14 cellular contexts compared by ENCODE assay signal in genomic region chr17:42266462-42266861, GRCh38. TPM values are rescaled to one million over a fixed set of nuclear protein-coding genes. Genes with fewer than 3 reads are reported as not detected.
DNase-seq lines count a peak whose midpoint lies in the region; ATAC-seq and TF ChIP-seq lines count a peak whose summit lies in the region.
"Had no signal": no experiment of that assay in that cellular context is flagged by ENCODE, and none has a peak within 500 bp of the region (broad histone marks: within the 10 kb centered on the region; RNA-seq: fewer than 3 reads in every experiment).

No MANE protein-coding gene starts in this region.

- no TSS peak for BruUV-seq in MCF 10A (replicated peaks; lab: Mats Ljungman, UMichigan)

- no peaks in the 10 kb centered on the region for H3K9me3 ChIP-seq in hepatocyte (ENCODE audit: low read depth)
- H3K9me3 ChIP-seq in subcutaneous abdominal adipose tissue (ENCODE audit: control insufficient read depth in 5 of 5, low read length in 5 of 5), result no peaks in the 10 kb centered on the region
- H3K9me3 ChIP-seq: thyroid gland had no signal

- H3K9me2 ChIP-seq in hepatocyte (replicated peaks; ENCODE audit: insufficient read depth), result no peaks in the 10 kb centered on the region

- H3K27ac ChIP-seq in hepatocyte (peak overlapping the region; percentile 55), subcutaneous abdominal adipose tissue (ENCODE audit: low read depth, low read length) (peak overlapping the region; percentile 85)
- H3K27ac ChIP-seq: thyroid gland had no signal

- H3K79me2 ChIP-seq in hepatocyte, result peaks cover 83% of the 10 kb centered on the region

- no peak overlapping the region for H3K4me2 ChIP-seq in hepatocyte

- no peaks in the 10 kb centered on the region for H3K27me3 Mint-ChIP-seq in activated naive CD4-positive, alpha-beta T cell treated with anti-CD3 and anti-CD28 coated beads, Interleukin-2, amount 10 ng/mL, durations not matched to agents 7 days and 5 days
- H3K27me3 Mint-ChIP-seq in activated CD8-positive, alpha-beta T cell treated with anti-CD3 and anti-CD28 coated beads for 36 hours, result no peaks in the 10 kb centered on the region
- H3K27me3 Mint-ChIP-seq in MCF 10A (ENCODE audit: insufficient read depth, unreplicated experiment), result no peaks in the 10 kb centered on the region
- H3K27me3 Mint-ChIP-seq: activated B cell treated with CpG ODN at 0.5 μM for 24 hours had no signal

- H3K9ac ChIP-seq in subcutaneous abdominal adipose tissue (ENCODE audit: low read length in 5 of 5), result peak overlapping the region in 1 of 5 donors; percentile 60

- POLR2A ChIA-PET in activated CD8-positive, alpha-beta T cell treated with anti-CD3 and anti-CD28 coated beads for 36 hours (lab: Charles Lee), result interaction anchor here (0.6 to 12.0 kb wide), 6 partner anchors 9 to 72 kb away, joined by 3 to 136 read pairs (median 4); partner anchors contain the start of genes GHDC and STAT5B
- POLR2A ChIA-PET in MCF 10A (lab: Yijun Ruan, JAX), result interaction anchor here (0.6 to 2.9 kb wide), 6 partner anchors 9 to 34 kb away, joined by 4 to 19 read pairs (median 6); partner anchors contain the start of gene STAT5B

- no peak overlapping the region for H3K4me3 Mint-ChIP-seq in activated naive CD4-positive, alpha-beta T cell treated with anti-CD3 and anti-CD28 coated beads, Interleukin-2, amount 10 ng/mL, durations not matched to agents 7 days and 5 days
- peak overlapping the region; percentile 27 for H3K4me3 Mint-ChIP-seq in activated CD8-positive, alpha-beta T cell treated with anti-CD3 and anti-CD28 coated beads for 36 hours
- no peak overlapping the region for H3K4me3 Mint-ChIP-seq in MCF 10A (ENCODE audit: unreplicated experiment)
- H3K4me3 Mint-ChIP-seq: activated B cell treated with CpG ODN at 0.5 μM for 24 hours had no signal

- intact Hi-C loops in activated CD8-positive, alpha-beta T cell treated with anti-CD3 and anti-CD28 coated beads for 36 hours (cut with micrococcal nuclease), result no loop called here
- intact Hi-C loops in MCF 10A (cut with micrococcal nuclease), result no loop called here

- H3K4me3 ChIP-seq in hepatocyte, result no peak overlapping the region
- H3K4me3 ChIP-seq in subcutaneous abdominal adipose tissue (ENCODE audit: low read depth in 1 of 5, low read length in 5 of 5), result no peak overlapping the region
- H3K4me3 ChIP-seq: lung, thyroid gland had no signal

- no peaks in the 10 kb centered on the region for H3K36me3 ChIP-seq in hepatocyte (replicated peaks; ENCODE audit: insufficient read depth, low read depth)
- no peaks in the 10 kb centered on the region for H3K36me3 ChIP-seq in subcutaneous abdominal adipose tissue (ENCODE audit: control insufficient read depth in 5 of 5, insufficient read depth in 5 of 5, low read length in 5 of 5)
- H3K36me3 ChIP-seq: thyroid gland had no signal

- H3K4me1 ChIP-seq in hepatocyte (ENCODE audit: insufficient read depth) (peaks cover 9% of the 10 kb centered on the region), subcutaneous abdominal adipose tissue (ENCODE audit: control insufficient read depth in 5 of 5, insufficient read depth in 5 of 5, low read length in 5 of 5) (peaks cover 3 to 39% (median 19%) of the 10 kb centered on the region in 5 donors)

- TF ChIP-seq CTCF in activated CD8-positive, alpha-beta T cell treated with anti-CD3 and anti-CD28 coated beads for 36 hours (IDR thresholded peaks at IDR 0.05), result no peak
- TF ChIP-seq CTCF in hepatocyte (IDR thresholded peaks at IDR 0.05; ENCODE audit: poor library complexity), result no peak
- TF ChIP-seq CTCF in MCF 10A (IDR thresholded peaks at IDR 0.05; ENCODE audit: unreplicated experiment), result no peak

- H3K27ac Mint-ChIP-seq in activated naive CD4-positive, alpha-beta T cell treated with anti-CD3 and anti-CD28 coated beads, Interleukin-2, amount 10 ng/mL, durations not matched to agents 7 days and 5 days, result peak overlapping the region; percentile 62
- peak overlapping the region; percentile 96 for H3K27ac Mint-ChIP-seq in activated CD8-positive, alpha-beta T cell treated with anti-CD3 and anti-CD28 coated beads for 36 hours
- H3K27ac Mint-ChIP-seq in MCF 10A (ENCODE audit: low read depth, unreplicated experiment), result no peak overlapping the region
- H3K27ac Mint-ChIP-seq: activated B cell treated with CpG ODN at 0.5 μM for 24 hours had no signal

- peaks cover 29% of the 10 kb centered on the region for H3K36me3 Mint-ChIP-seq in activated naive CD4-positive, alpha-beta T cell treated with anti-CD3 and anti-CD28 coated beads, Interleukin-2, amount 10 ng/mL, durations not matched to agents 7 days and 5 days
- H3K36me3 Mint-ChIP-seq in activated CD8-positive, alpha-beta T cell treated with anti-CD3 and anti-CD28 coated beads for 36 hours (ENCODE audit: low read depth), result peaks cover 37% of the 10 kb centered on the region
- no peaks in the 10 kb centered on the region for H3K36me3 Mint-ChIP-seq in MCF 10A (ENCODE audit: insufficient read depth, unreplicated experiment)

- no peaks in the 10 kb centered on the region for H3K9me3 Mint-ChIP-seq in activated naive CD4-positive, alpha-beta T cell treated with anti-CD3 and anti-CD28 coated beads, Interleukin-2, amount 10 ng/mL, durations not matched to agents 7 days and 5 days
- no peaks in the 10 kb centered on the region for H3K9me3 Mint-ChIP-seq in activated CD8-positive, alpha-beta T cell treated with anti-CD3 and anti-CD28 coated beads for 36 hours
- no peaks in the 10 kb centered on the region for H3K9me3 Mint-ChIP-seq in MCF 10A (ENCODE audit: unreplicated experiment)
- H3K9me3 Mint-ChIP-seq: activated B cell treated with CpG ODN at 0.5 μM for 24 hours had no signal

- no peak for DNase-seq in activated naive CD4-positive, alpha-beta T cell treated with anti-CD3 and anti-CD28 coated beads, Interleukin-2, amount 10 ng/mL, durations not matched to agents 7 days and 5 days
- DNase-seq in activated naive CD4-positive, alpha-beta T cell (lab: John Stamatoyannopoulos, UW), result no peak
- no peak for DNase-seq in activated CD8-positive, alpha-beta T cell treated with anti-CD3 and anti-CD28 coated beads for 36 hours
- DNase-seq in hepatocyte (ENCODE audit: low spot score) (no peak), MCF 10A (ENCODE audit: unreplicated experiment) (no peak), middle frontal gyrus (ENCODE audit: extremely low spot score, low spot score) (no peak)
- DNase-seq: activated B cell treated with CpG ODN at 0.5 μM for 24 hours; effector CD8-positive, alpha-beta T cell; NCI-H69; PC-3; thyroid gland had no signal

- H4K20me1 ChIP-seq in hepatocyte (ENCODE audit: insufficient read depth, poor library complexity, severe bottlenecking), result no peaks in the 10 kb centered on the region

- H3K4me1 Mint-ChIP-seq in activated naive CD4-positive, alpha-beta T cell treated with anti-CD3 and anti-CD28 coated beads, Interleukin-2, amount 10 ng/mL, durations not matched to agents 7 days and 5 days, result peaks cover 50% of the 10 kb centered on the region
- H3K4me1 Mint-ChIP-seq in activated CD8-positive, alpha-beta T cell treated with anti-CD3 and anti-CD28 coated beads for 36 hours (ENCODE audit: low read depth), result peaks cover 54% of the 10 kb centered on the region
- H3K4me1 Mint-ChIP-seq in MCF 10A (ENCODE audit: insufficient read depth, unreplicated experiment), result peaks cover 7% of the 10 kb centered on the region

- ATAC-seq in activated CD8-positive, alpha-beta T cell treated with anti-CD3 and anti-CD28 coated beads for 36 hours, result no peak
- no peak for ATAC-seq in HG02763 (IDR thresholded peaks at IDR 0.05; ENCODE audit: unreplicated experiment)
- ATAC-seq: PC-3 had no signal

- H3K27me3 ChIP-seq in hepatocyte (no peaks in the 10 kb centered on the region), subcutaneous abdominal adipose tissue (ENCODE audit: control insufficient read depth in 5 of 5, insufficient read depth in 4 of 5, low read length in 5 of 5) (no peaks in the 10 kb centered on the region)
- H3K27me3 ChIP-seq: thyroid gland had no signal

- CTCF ChIA-PET in activated naive CD4-positive, alpha-beta T cell treated with anti-CD3 and anti-CD28 coated beads, Interleukin-2, amount 10 ng/mL, durations not matched to agents 7 days and 5 days (lab: Charles Lee), result no interaction called here
- CTCF ChIA-PET in activated CD8-positive, alpha-beta T cell treated with anti-CD3 and anti-CD28 coated beads for 36 hours (lab: Charles Lee), result interaction anchor here (5.5 kb wide), 1 partner anchor 44 kb away, joined by 37 read pairs; no protein-coding TSS in a partner anchor
- CTCF ChIA-PET in MCF 10A (lab: Yijun Ruan, JAX), result interaction anchor here (0.9 to 1.0 kb wide), 2 partner anchors 11 to 298 kb away, joined by 4 read pairs; no protein-coding TSS in a partner anchor

- 93% methylated on average over 2 of the region's 2 CpGs for WGBS in hepatocyte (ENCODE audit: low lambda C conversion rate, missing lambda C conversion rate)

- H2AFZ ChIP-seq in hepatocyte, result no peak overlapping the region

RNA-seq across cellular contexts. Expression of gene STAT5B, which starts 9.7 kb away (rescaled TPM):
- total RNA-seq in activated CD8-positive, alpha-beta T cell treated with anti-CD3 and anti-CD28 coated beads for 36 hours, result 100 to 1,000 TPM; 128 to 129 TPM
- total RNA-seq in hepatocyte, result 26.0 and 27.9 TPM in 2 replicates
- 18.7 and 25.7 TPM in 2 replicates for polyA plus RNA-seq in hepatocyte
- 29.8 and 32.6 TPM in 2 replicates for total RNA-seq in MCF 10A (2022)
- total RNA-seq: PC-3 had no signal

RNA-seq across cellular contexts. Expression of gene STAT5A, which starts 21.8 kb away (rescaled TPM):
- total RNA-seq in activated CD8-positive, alpha-beta T cell treated with anti-CD3 and anti-CD28 coated beads for 36 hours, result 100 to 1,000 TPM; 163 to 190 TPM
- total RNA-seq in hepatocyte (5.5 and 6.5 TPM in 2 replicates), MCF 10A (2022) (1.0 and 1.7 TPM in 2 replicates)
- polyA plus RNA-seq in hepatocyte, result 3.5 and 6.1 TPM in 2 replicates
- total RNA-seq: PC-3 had no signal

Comparison
In these comparisons a context has a peak if more than half of its experiments do, and no peak if none do; other contexts are left out.
1. RNA of gene STAT5A, which starts 21.8 kb away (total RNA-seq): 163 to 190 TPM in activated CD8-positive, alpha-beta T cell treated with anti-CD3 and anti-CD28 coated beads for 36 hours; 5.5 to 6.5 TPM in hepatocyte and 1.0 to 1.7 TPM in MCF 10A; every median in the first group is over 10 times any median in the second.